In genomic region chr15:73948982-73949381, GRCh38 we compare ENCODE assay signal across 20 cellular contexts. TPM values are rescaled to one million over a fixed set of nuclear protein-coding genes. Genes with fewer than 3 reads are reported as not detected.
DNase-seq lines count a peak whose midpoint lies in the region; ATAC-seq and TF ChIP-seq lines count a peak whose summit lies in the region.
"Had no signal": no experiment of that assay in that cellular context is flagged by ENCODE, and none has a peak within 500 bp of the region (broad histone marks: within the 10 kb centered on the region; RNA-seq: fewer than 3 reads in every experiment).

No MANE protein-coding gene starts in this region.

- TF ChIP-seq CTCF in WERI-Rb-1 (IDR thresholded peaks at IDR 0.05; ENCODE audit: low read depth, low read length) (no peak), lower lobe of right lung (IDR thresholded peaks at IDR 0.05) (no peak), thoracic aorta (IDR thresholded peaks at IDR 0.05) (no peak)

- ATAC-seq in lower lobe of right lung (no peak), thoracic aorta (ENCODE audit: insufficient number of reproducible peaks, low FRiP score, low read depth) (no peak), GM18502 (IDR thresholded peaks at IDR 0.05; ENCODE audit: poor library complexity, unreplicated experiment) (no peak), GM21423 (IDR thresholded peaks at IDR 0.05; ENCODE audit: unreplicated experiment) (no peak)

- intact Hi-C loops in lower lobe of right lung (cut with DNase I), result no loop called here

- H3K9me3 ChIP-seq in WERI-Rb-1 (ENCODE audit: severe bottlenecking), result no peaks in the 10 kb centered on the region
- H3K9me3 ChIP-seq in lower lobe of right lung, result no peaks in the 10 kb centered on the region
- H3K9me3 ChIP-seq in thoracic aorta, result no peaks in the 10 kb centered on the region
- H3K9me3 ChIP-seq: BE2C, SK-N-SH had no signal

- peaks cover 67% of the 10 kb centered on the region for H3K36me3 ChIP-seq in WERI-Rb-1
- H3K36me3 ChIP-seq in lower lobe of right lung, result no peaks in the 10 kb centered on the region
- peaks cover 46% of the 10 kb centered on the region for H3K36me3 ChIP-seq in thoracic aorta
- H3K36me3 ChIP-seq: BE2C had no signal

- H3K4me1 ChIP-seq in lower lobe of right lung (peaks cover 13% of the 10 kb centered on the region), thoracic aorta (ENCODE audit: control insufficient read depth in 1 of 2, low read depth in 2 of 2) (peaks cover 34 to 55% of the 10 kb centered on the region in 2 donors)

- H3K27me3 ChIP-seq in WERI-Rb-1 (ENCODE audit: insufficient read depth, low read depth, severe bottlenecking), result no peaks in the 10 kb centered on the region
- no peaks in the 10 kb centered on the region for H3K27me3 ChIP-seq in lower lobe of right lung (ENCODE audit: low read depth)
- no peaks in the 10 kb centered on the region for H3K27me3 ChIP-seq in thoracic aorta (replicated peaks; ENCODE audit: insufficient read depth)
- H3K27me3 ChIP-seq: BE2C had no signal

- H3K4me3 ChIP-seq in WERI-Rb-1 (ENCODE audit: low read depth, low read length), result no peak overlapping the region
- no peak overlapping the region for H3K4me3 ChIP-seq in lower lobe of right lung
- H3K4me3 ChIP-seq in thoracic aorta, result no peak overlapping the region

- H3K27ac ChIP-seq in WERI-Rb-1 (peak overlapping the region; percentile 99), lower lobe of right lung (no peak overlapping the region), thoracic aorta (peak overlapping the region; percentile 32 to 33)
- H3K27ac ChIP-seq: KMS-11, RWPE1 had no signal

- DNase-seq in NCI-H524 (lab: John Stamatoyannopoulos, UW) (peak; percentile 66 to 87), WERI-Rb-1 (peak; percentile 93), lower lobe of right lung (peak; percentile 2), thoracic aorta (ENCODE audit: low spot score) (no peak), nucleus accumbens (lab: John Stamatoyannopoulos, UW) (no peak)
- DNase-seq: BE2C, DMS79, GOT3, HCEC 1CT, NCI-H1105 treated with DMSO at 0.1 percent for 48 hours, NCI-H2029 treated with DMSO at 0.1 percent for 48 hours, NCI-H2171, NCI-H345, NCI-H526 treated with DMSO at 0.1 percent for 48 hours, SIG-M5, SK-N-SH had no signal

RNA-seq across cellular contexts. Expression of gene LOXL1, which starts 22.7 kb away (rescaled TPM):
- total RNA-seq in lower lobe of right lung (7.6 TPM), thoracic aorta (100 to 1,000 TPM; 164 to 321 TPM)

RNA-seq across cellular contexts. Expression of gene STOML1, which starts 43.1 kb away (rescaled TPM):
- 16.3 TPM for total RNA-seq in lower lobe of right lung
- 10 to 100 TPM; 23.6 to 37.9 TPM for total RNA-seq in thoracic aorta

RNA-seq across cellular contexts. Expression of gene PML, which starts 45.5 kb away (rescaled TPM):
- total RNA-seq in lower lobe of right lung (79.4 TPM), thoracic aorta (100 to 1,000 TPM in 1 of 2 donors, 10 to 100 TPM in 1; 77.2 to 138 TPM)

Comparison
In these comparisons a context has a peak if more than half of its experiments do, and no peak if none do; other contexts are left out.
1. DNase-seq: peak in NCI-H524 (2 of 2), WERI-Rb-1 (single experiment) and lower lobe of right lung (single experiment); none in thoracic aorta (single experiment) and nucleus accumbens (0 of 56).
2. RNA of gene LOXL1, which starts 22.7 kb away (total RNA-seq): 164 to 321 TPM in thoracic aorta; 7.6 TPM in lower lobe of right lung (single experiment); every median in the first group is over 10 times any median in the second.